9 cellular contexts compared by ENCODE assay signal in genomic region chr2:222038086-222038802, GRCh38.
DNase-seq lines count a peak whose midpoint lies in the region; ATAC-seq and TF ChIP-seq lines count a peak whose summit lies in the region.
"Had no signal": no experiment of that assay in that cellular context is flagged by ENCODE, and none has a peak within 500 bp of the region (broad histone marks: within the 10 kb centered on the region; RNA-seq: fewer than 3 reads in every experiment).

No MANE protein-coding gene starts in this region.

- POLR2A ChIA-PET in RWPE1 (lab: Yijun Ruan, JAX; ENCODE audit: low non-redundant PET): no interaction called here

- CTCF ChIA-PET in RWPE1 (lab: Yijun Ruan, JAX): interaction anchor here (0.6 to 2.6 kb wide), 10 partner anchors 8 to 556 kb away, joined by 3 to 19 read pairs (median 4); no protein-coding TSS in a partner anchor

- ATAC-seq in GM19351 (IDR thresholded peaks at IDR 0.05; ENCODE audit: unreplicated experiment) (no peak), HG02884 (IDR thresholded peaks at IDR 0.05; ENCODE audit: unreplicated experiment) (no peak)

- peak; percentile 44 for TF ChIP-seq CTCF in RWPE1 (conservative IDR thresholded peaks at IDR 0.05; ENCODE audit: low read depth)

- no peak overlapping the region for H3K27ac ChIP-seq in RWPE1

- peak; percentile 17 for DNase-seq in COR-L47 (lab: John Stamatoyannopoulos, UW)
- DNase-seq in HCEC 1CT: peak; percentile 74
- DNase-seq in RWPE1 (ENCODE audit: low spot score): peak; percentile 20
- peak; percentile 20 for DNase-seq in kidney tubule cell (ENCODE audit: low spot score)
- no peak for DNase-seq in T1000 (lab: John Stamatoyannopoulos, UW)
- DNase-seq in activated naive CD4-positive, alpha-beta T cell (lab: John Stamatoyannopoulos, UW): no peak
- DNase-seq: activated gamma-delta T cell treated with Interleukin-2 at 50 U/mL for 16 hours had no signal

Comparison
In these comparisons a context has a peak if more than half of its experiments do, and no peak if none do; other contexts are left out.
1. DNase-seq: peak in COR-L47 (single experiment), HCEC 1CT (single experiment), RWPE1 (single experiment) and kidney tubule cell (single experiment); none in T1000 (single experiment) and activated naive CD4-positive, alpha-beta T cell (0 of 4).